Comparison of ENCODE assay signal across 38 cellular contexts in genomic region chr10:79582096-79582495, GRCh38. TPM values are rescaled to one million over a fixed set of nuclear protein-coding genes. Genes with fewer than 3 reads are reported as not detected.
"Had no signal": no experiment of that assay in that cellular context is flagged by ENCODE, and none has a peak within 500 bp of the region (broad histone marks: within the 10 kb centered on the region; RNA-seq: fewer than 3 reads in every experiment).

No MANE protein-coding gene starts in this region.

- H3K4me3 ChIP-seq: coronary artery, esophagus muscularis mucosa, gastroesophageal sphincter, heart left ventricle, hepatocyte, left lung, mucosa of descending colon, prostate gland, right atrium auricular region, smooth muscle cell, stomach, thyroid gland had no signal

- H3K36me3 ChIP-seq: esophagus muscularis mucosa, gastroesophageal sphincter, heart left ventricle, left lung, neutrophil, prostate gland, right atrium auricular region, stomach, thyroid gland had no signal

- H3K27me3 ChIP-seq: esophagus muscularis mucosa, gastroesophageal sphincter, heart left ventricle, left lung, neutrophil, right atrium auricular region, stomach, thyroid gland had no signal

- ATAC-seq: foreskin keratinocyte, gastroesophageal sphincter, heart left ventricle, left cardiac atrium, left lung, mucosa of descending colon, sciatic nerve had no signal

- DNase-seq: dermis blood vessel endothelial cell; effector memory CD4-positive, alpha-beta T cell; foreskin keratinocyte; heart left ventricle; left cardiac atrium; left lung; mesenchymal stem cell; mucosa of descending colon; naive B cell; stimulated activated CD4-positive, alpha-beta T cell treated with anti-CD3 and anti-CD28 coated beads, Interleukin-12 subunit alpha, Interleukin-12 subunit beta, amount 100 ng/mL, for 4 hours; stimulated activated CD4-positive, alpha-beta T cell treated with anti-CD3 and anti-CD28 coated beads, Interleukin-1b, Interleukin-23, amount 100 ng/mL, for 48 hours; stimulated activated CD4-positive, alpha-beta T cell treated with anti-CD3 and anti-CD28 coated beads, Interleukin-4, amount 100 ng/mL, for 1 hour; stimulated activated CD8-positive, alpha-beta memory T cell treated with anti-CD3 and anti-CD28 coated beads, Interleukin-4, amount 100 ng/mL, for 48 hours; stimulated activated naive CD4-positive, alpha-beta T cell treated with Interleukin-2 at 50 U/mL for 16 hours; stomach; thyroid gland; trophoblast cell had no signal

RNA-seq across cellular contexts. Expression of gene SFTPA2, which starts 21.9 kb away (rescaled TPM):
- total RNA-seq: endothelial cell of umbilical vein; epithelial cell of proximal tubule; fibroblast of lung; foreskin keratinocyte; heart left ventricle; hepatocyte; kidney epithelial cell; lower leg skin; lung microvascular endothelial cell; natural killer cell treated with Interleukin-12 subunit alpha and Interleukin-12 subunit beta and Interleukin-15 and Interleukin-18, amount 100 ng/mL, for 72 hours; neural crest cell; osteoblast; smooth muscle cell; subcutaneous adipose tissue had no signal

RNA-seq across cellular contexts. Expression of gene SFTPA1, which starts 28.6 kb away (rescaled TPM):
- total RNA-seq: dermis blood vessel endothelial cell; endothelial cell of umbilical vein; epithelial cell of proximal tubule; fibroblast of lung; foreskin keratinocyte; gastroesophageal sphincter; heart left ventricle; hepatocyte; kidney epithelial cell; lower leg skin; lung microvascular endothelial cell; mesothelial cell of epicardium; natural killer cell treated with Interleukin-12 subunit alpha and Interleukin-12 subunit beta and Interleukin-15 and Interleukin-18, amount 100 ng/mL, for 72 hours; neural crest cell; osteoblast; prostate gland; right atrium auricular region; smooth muscle cell; subcutaneous adipose tissue; temporal lobe; thyroid gland had no signal
